ENCODE assay signal across 9 cellular contexts in genomic region chr7:23020742-23021401, GRCh38. TPM values are rescaled to one million over a fixed set of nuclear protein-coding genes. Genes with fewer than 3 reads are reported as not detected.
A peak's percentile ranks its signal among the peaks of the same experiment; 100 is the strongest.
DNase-seq lines count a peak whose midpoint lies in the region; ATAC-seq and TF ChIP-seq lines count a peak whose summit lies in the region.
"Had no signal": no experiment of that assay in that cellular context is flagged by ENCODE, and none has a peak within 500 bp of the region (broad histone marks: within the 10 kb centered on the region; RNA-seq: fewer than 3 reads in every experiment).

No MANE protein-coding gene starts in this region.

- peak overlapping the region; percentile 74 for H3K27ac Mint-ChIP-seq in activated CD4-positive, alpha-beta T cell treated with anti-CD3 and anti-CD28 coated beads for 36 hours

- H3K9me3 Mint-ChIP-seq in activated CD4-positive, alpha-beta T cell treated with anti-CD3 and anti-CD28 coated beads for 36 hours (ENCODE audit: low read depth) = no peaks in the 10 kb centered on the region

- peak overlapping the region; percentile 8 for H3K4me3 Mint-ChIP-seq in activated CD4-positive, alpha-beta T cell treated with anti-CD3 and anti-CD28 coated beads for 36 hours

- ATAC-seq in activated CD4-positive, alpha-beta T cell treated with anti-CD3 and anti-CD28 coated beads for 36 hours = peak; percentile 94
- ATAC-seq in GM21619 (IDR thresholded peaks at IDR 0.05; ENCODE audit: unreplicated experiment) (no peak), GM19467 (IDR thresholded peaks at IDR 0.05; ENCODE audit: unreplicated experiment) (no peak)

- peak; percentile 24 for DNase-seq in activated CD4-positive, alpha-beta T cell treated with anti-CD3 and anti-CD28 coated beads for 36 hours
- DNase-seq in activated CD4-positive, alpha-beta T cell treated with anti-CD3 and anti-CD28 coated beads, Interleukin-2, amount 50 U/mL, for 1 hour = no peak
- DNase-seq in activated CD4-positive, alpha-beta T cell treated with anti-CD3 and anti-CD28 coated beads, Interleukin-2, amount 50 U/mL, for 24 hours (ENCODE audit: low read depth in 1 of 2, low spot score in 1 of 2) = peak; percentile 8 to 9
- DNase-seq in fibroblast of pulmonary artery (ENCODE audit: low read depth) (peak; percentile 84), stromal cell of bone marrow (ENCODE audit: low read depth) (peak; percentile 91), NCI-H2196 (lab: John Stamatoyannopoulos, UW; ENCODE audit: unreplicated experiment) (no peak)
- DNase-seq: C1 segment of cervical spinal cord had no signal

- TF ChIP-seq CTCF in fibroblast of pulmonary artery (IDR thresholded peaks at IDR 0.05; ENCODE audit: low read length, missing control alignments) = no peak

- H3K4me3 ChIP-seq in fibroblast of pulmonary artery (replicated peaks; ENCODE audit: low read depth, low read length) = no peak overlapping the region

- H3K36me3 Mint-ChIP-seq in activated CD4-positive, alpha-beta T cell treated with anti-CD3 and anti-CD28 coated beads for 36 hours (ENCODE audit: low read depth) = no peaks in the 10 kb centered on the region

- peaks cover 37% of the 10 kb centered on the region for H3K4me1 Mint-ChIP-seq in activated CD4-positive, alpha-beta T cell treated with anti-CD3 and anti-CD28 coated beads for 36 hours

- POLR2A ChIA-PET in activated CD4-positive, alpha-beta T cell treated with anti-CD3 and anti-CD28 coated beads for 36 hours (lab: Charles Lee) = interaction anchor here (0.5 kb wide), 1 partner anchor 9 kb away, joined by 3 read pairs; no protein-coding TSS in a partner anchor

- peaks cover 4% of the 10 kb centered on the region for H3K27me3 Mint-ChIP-seq in activated CD4-positive, alpha-beta T cell treated with anti-CD3 and anti-CD28 coated beads for 36 hours

- CTCF ChIA-PET in activated CD4-positive, alpha-beta T cell treated with anti-CD3 and anti-CD28 coated beads for 36 hours (lab: Charles Lee) = interaction anchor here (0.5 to 4.0 kb wide), 7 partner anchors 34 to 461 kb away, joined by 3 to 22 read pairs (median 4); no protein-coding TSS in a partner anchor

- intact Hi-C loops in activated CD4-positive, alpha-beta T cell treated with anti-CD3 and anti-CD28 coated beads for 36 hours (cut with DNase I, micrococcal nuclease) = no loop called here

RNA-seq across cellular contexts. Expression of gene HYCC1, which starts 6.9 kb away (rescaled TPM):
- 10 to 100 TPM; 19.2 to 23.9 TPM for total RNA-seq in activated CD4-positive, alpha-beta T cell treated with anti-CD3 and anti-CD28 coated beads for 36 hours

Comparison
In these comparisons a context has a peak if more than half of its experiments do, and no peak if none do; other contexts are left out.
1. DNase-seq: peak in activated CD4-positive, alpha-beta T cell treated with anti-CD3 and anti-CD28 coated beads for 36 hours (single experiment), activated CD4-positive, alpha-beta T cell treated with anti-CD3 and anti-CD28 coated beads, Interleukin-2, amount 50 U/mL, for 24 hours (2 of 2), fibroblast of pulmonary artery (single experiment) and stromal cell of bone marrow (single experiment); none in activated CD4-positive, alpha-beta T cell treated with anti-CD3 and anti-CD28 coated beads, Interleukin-2, amount 50 U/mL, for 1 hour (single experiment) and NCI-H2196 (single experiment).